In genomic region chr1:204363335-204364114, GRCh38 we compare ENCODE assay signal across 8 cellular contexts. TPM values are rescaled to one million over a fixed set of nuclear protein-coding genes. Genes with fewer than 3 reads are reported as not detected.
DNase-seq lines count a peak whose midpoint lies in the region; ATAC-seq, FAIRE-seq and TF ChIP-seq lines count a peak whose summit lies in the region.

No MANE protein-coding gene starts in this region.

- TF ChIP-seq CTCF in kidney (IDR thresholded peaks at IDR 0.05; ENCODE audit: borderline replicate concordance, extremely low read depth, insufficient read depth) = peak; percentile 97

- DNase-seq in DMS79 (lab: John Stamatoyannopoulos, UW) = peak; percentile 25
- DNase-seq in NCI-H2196 treated with DMSO at 0.1 percent for 48 hours (lab: John Stamatoyannopoulos, UW; ENCODE audit: unreplicated experiment) = peak; percentile 64
- DNase-seq in cerebellar cortex (ENCODE audit: low spot score) = peak; percentile 88
- DNase-seq in kidney = peak; percentile 90
- DNase-seq in stimulated activated CD4-positive, alpha-beta T cell treated with anti-CD3 and anti-CD28 coated beads, Interleukin-15, amount 100 ng/mL, for 1 hour (ENCODE audit: low read depth in 1 of 2, low spot score in 1 of 2) = peak; percentile 46 to 51
- no peak for DNase-seq in middle frontal gyrus (ENCODE audit: extremely low spot score, low spot score)

- no peak for FAIRE-seq in kidney (lab: Jason Lieb, UNC)

- H3K4me3 ChIP-seq in kidney (ENCODE audit: low read length in 2 of 2) = peak overlapping the region; percentile 35 to 55

- H3K4me1 ChIP-seq in kidney (ENCODE audit: control insufficient read depth in 1 of 2, insufficient read depth in 1 of 2, low read depth in 1 of 2, low read length in 2 of 2) = peaks cover 8 to 11% of the 10 kb centered on the region in 2 donors

- ATAC-seq in HG02885 (IDR thresholded peaks at IDR 0.05; ENCODE audit: poor library complexity, unreplicated experiment) = peak; percentile 73
- ATAC-seq in activated CD4-positive, CD25-positive, alpha-beta regulatory T cell treated with anti-CD3 and anti-CD28 coated beads, Interleukin-2, amount 50 U/mL, for 24 hours = peak; percentile 74 to 79

- H3K36me3 ChIP-seq in kidney (ENCODE audit: control insufficient read depth in 1 of 2, insufficient read depth in 2 of 2, low read length in 2 of 2) = peaks cover 0 to 3% of the 10 kb centered on the region in 2 donors

- no peaks in the 10 kb centered on the region for H3K9me3 ChIP-seq in kidney (ENCODE audit: control insufficient read depth in 1 of 2, low read length in 2 of 2)

- peak overlapping the region; percentile 57 to 74 for H3K9ac ChIP-seq in kidney (ENCODE audit: low read length in 2 of 2)

- intact Hi-C loops in kidney (cut with DNase I) = loop anchor here (10.0 kb wide), 2 partner anchors 149 to 199 kb away; partner anchors contain the start of genes GOLT1A and REN

- H3K27ac ChIP-seq in kidney (ENCODE audit: low read depth in 2 of 2, low read length in 2 of 2) = peak overlapping the region; percentile 5 to 76

RNA-seq across cellular contexts. Expression of gene PLEKHA6, which starts 3.8 kb away (rescaled TPM):
- 65.1 TPM for total RNA-seq in kidney
- polyA plus RNA-seq in kidney (ENCODE audit: insufficient read depth, low read depth, low replicate concordance) = 17.5 TPM

RNA-seq across cellular contexts. Expression of gene PPP1R15B, which starts 48.1 kb away (rescaled TPM):
- 41.6 TPM for total RNA-seq in kidney
- polyA plus RNA-seq in kidney (ENCODE audit: insufficient read depth, low read depth, low replicate concordance) = 12.3 TPM
